ENCODE assay signal across 13 cellular contexts in the genomic region with DNA sequence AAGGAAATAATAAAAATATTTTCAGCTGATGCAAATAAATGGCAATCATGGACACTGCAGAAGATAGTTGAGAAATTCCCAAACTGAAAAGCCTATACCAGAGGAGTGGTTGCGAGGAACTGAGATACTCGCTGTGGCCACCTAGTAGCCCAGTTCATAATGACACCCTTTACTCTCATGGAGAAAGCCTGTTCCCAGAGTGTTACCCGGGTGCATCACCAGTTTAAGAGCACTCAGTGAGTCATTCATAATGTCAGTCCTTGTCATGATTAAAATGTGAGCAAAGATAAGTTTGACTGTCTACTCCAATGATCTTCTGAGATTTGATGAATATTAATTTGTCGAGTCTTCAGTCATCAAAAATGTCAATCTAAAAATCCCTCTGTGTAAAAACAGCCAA.
DNase-seq lines count a peak whose midpoint lies in the region; ATAC-seq lines count a peak whose summit lies in the region.
"Had no signal": no experiment of that assay in that cellular context is flagged by ENCODE, and none has a peak within 500 bp of the region (broad histone marks: within the 10 kb centered on the region; RNA-seq: fewer than 3 reads in every experiment).

No MANE protein-coding gene starts in this region.

- peak; percentile 22 for DNase-seq in SIG-M5 treated with dmso at 0.1 percent for 504 hours (lab: John Stamatoyannopoulos, UW; ENCODE audit: unreplicated experiment)
- DNase-seq in SIG-M5 (lab: John Stamatoyannopoulos, UW), result no peak
- DNase-seq in NCI-H69 (lab: John Stamatoyannopoulos, UW), result peak; percentile 9
- DNase-seq in foreskin melanocyte, result peak; percentile 1
- no peak for DNase-seq in COLO668 (lab: John Stamatoyannopoulos, UW; ENCODE audit: unreplicated experiment)
- DNase-seq in NCI-H1092 treated with DMSO at 0.1 percent for 48 hours (lab: John Stamatoyannopoulos, UW), result no peak
- no peak for DNase-seq in cortex of kidney (lab: John Stamatoyannopoulos, UW)
- DNase-seq: activated T-cell treated with anti-CD3 and anti-CD28 coated beads, Interleukin-2, amount 50 U/mL, for 48 hours; left ventricle myocardium superior; NCI-H1105 treated with DMSO at 0.1 percent for 48 hours; ovary; stimulated activated CD4-positive, alpha-beta T cell treated with anti-CD3 and anti-CD28 coated beads, Interleukin-4, amount 100 ng/mL, for 1 hour had no signal

- ATAC-seq in GM21360 (IDR thresholded peaks at IDR 0.05; ENCODE audit: unreplicated experiment), result no peak
- ATAC-seq: left ventricle myocardium superior had no signal

Comparison
In these comparisons a context has a peak if more than half of its experiments do, and no peak if none do; other contexts are left out.
1. DNase-seq: peak in SIG-M5 treated with dmso at 0.1 percent for 504 hours (single experiment), NCI-H69 (single experiment) and foreskin melanocyte (single experiment); none in SIG-M5 (single experiment), COLO668 (single experiment), NCI-H1092 treated with DMSO at 0.1 percent for 48 hours (single experiment) and cortex of kidney (single experiment).